ENCODE assay signal across 1 cellular context in the genomic region with DNA sequence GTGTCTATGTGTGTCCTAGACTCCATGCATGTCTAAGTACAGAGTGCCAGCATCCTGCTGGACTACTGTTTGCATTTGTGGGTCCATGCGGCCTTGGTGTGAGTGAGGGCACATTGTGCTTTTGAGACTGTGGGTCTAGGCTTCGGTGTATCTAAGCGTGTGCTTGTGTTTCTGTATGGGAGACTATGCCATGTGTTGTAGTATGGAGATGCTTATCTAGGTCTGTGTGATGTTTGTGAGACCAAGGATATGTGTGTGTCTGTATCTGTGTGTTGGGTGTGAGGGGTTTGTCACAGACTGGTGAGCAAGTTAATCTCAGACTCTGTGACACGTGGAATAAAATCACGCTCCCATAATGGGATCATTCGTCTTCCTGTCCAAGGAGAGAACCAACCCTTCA.
TF ChIP-seq lines count a peak whose summit lies in the region.

No MANE protein-coding gene starts in this region.

TF ChIP-seq in SK-N-SH treated with all-trans-retinoic acid at 6 μM for 48 hours, 23 proteins besides CTCF, POLR2A, EP300 and RAD21 (continued from another document):
- TF ChIP-seq, protein P1, sequence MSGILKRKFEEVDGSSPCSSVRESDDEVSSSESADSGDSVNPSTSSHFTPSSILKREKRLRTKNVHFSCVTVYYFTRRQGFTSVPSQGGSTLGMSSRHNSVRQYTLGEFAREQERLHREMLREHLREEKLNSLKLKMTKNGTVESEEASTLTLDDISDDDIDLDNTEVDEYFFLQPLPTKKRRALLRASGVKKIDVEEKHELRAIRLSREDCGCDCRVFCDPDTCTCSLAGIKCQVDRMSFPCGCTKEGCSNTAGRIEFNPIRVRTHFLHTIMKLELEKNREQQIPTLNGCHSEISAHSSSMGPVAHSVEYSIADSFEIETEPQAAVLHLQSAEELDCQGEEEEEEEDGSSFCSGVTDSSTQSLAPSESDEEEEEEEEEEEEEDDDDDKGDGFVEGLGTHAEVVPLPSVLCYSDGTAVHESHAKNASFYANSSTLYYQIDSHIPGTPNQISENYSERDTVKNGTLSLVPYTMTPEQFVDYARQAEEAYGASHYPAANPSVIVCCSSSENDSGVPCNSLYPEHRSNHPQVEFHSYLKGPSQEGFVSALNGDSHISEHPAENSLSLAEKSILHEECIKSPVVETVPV (CRISPR knock-in tag; IDR thresholded peaks at IDR 0.05), result no peak
- TF ChIP-seq, protein P2, sequence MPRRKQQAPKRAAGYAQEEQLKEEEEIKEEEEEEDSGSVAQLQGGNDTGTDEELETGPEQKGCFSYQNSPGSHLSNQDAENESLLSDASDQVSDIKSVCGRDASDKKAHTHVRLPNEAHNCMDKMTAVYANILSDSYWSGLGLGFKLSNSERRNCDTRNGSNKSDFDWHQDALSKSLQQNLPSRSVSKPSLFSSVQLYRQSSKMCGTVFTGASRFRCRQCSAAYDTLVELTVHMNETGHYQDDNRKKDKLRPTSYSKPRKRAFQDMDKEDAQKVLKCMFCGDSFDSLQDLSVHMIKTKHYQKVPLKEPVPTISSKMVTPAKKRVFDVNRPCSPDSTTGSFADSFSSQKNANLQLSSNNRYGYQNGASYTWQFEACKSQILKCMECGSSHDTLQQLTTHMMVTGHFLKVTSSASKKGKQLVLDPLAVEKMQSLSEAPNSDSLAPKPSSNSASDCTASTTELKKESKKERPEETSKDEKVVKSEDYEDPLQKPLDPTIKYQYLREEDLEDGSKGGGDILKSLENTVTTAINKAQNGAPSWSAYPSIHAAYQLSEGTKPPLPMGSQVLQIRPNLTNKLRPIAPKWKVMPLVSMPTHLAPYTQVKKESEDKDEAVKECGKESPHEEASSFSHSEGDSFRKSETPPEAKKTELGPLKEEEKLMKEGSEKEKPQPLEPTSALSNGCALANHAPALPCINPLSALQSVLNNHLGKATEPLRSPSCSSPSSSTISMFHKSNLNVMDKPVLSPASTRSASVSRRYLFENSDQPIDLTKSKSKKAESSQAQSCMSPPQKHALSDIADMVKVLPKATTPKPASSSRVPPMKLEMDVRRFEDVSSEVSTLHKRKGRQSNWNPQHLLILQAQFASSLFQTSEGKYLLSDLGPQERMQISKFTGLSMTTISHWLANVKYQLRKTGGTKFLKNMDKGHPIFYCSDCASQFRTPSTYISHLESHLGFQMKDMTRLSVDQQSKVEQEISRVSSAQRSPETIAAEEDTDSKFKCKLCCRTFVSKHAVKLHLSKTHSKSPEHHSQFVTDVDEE (CRISPR knock-in tag; IDR thresholded peaks at IDR 0.05), result no peak
